ENCODE assay signal across 8 cellular contexts in genomic region chr12:59595557-59596231, GRCh38. TPM values are rescaled to one million over a fixed set of nuclear protein-coding genes. Genes with fewer than 3 reads are reported as not detected.
A peak's percentile ranks its signal among the peaks of the same experiment; 100 is the strongest.
DNase-seq lines count a peak whose midpoint lies in the region; ATAC-seq and TF ChIP-seq lines count a peak whose summit lies in the region.

Gene SLC16A7 (plus strand): TSS chr12:59596029. CDS start chr12:59704802, 108,773 bp downstream.

- H3K27ac ChIP-seq in PC-3 (ENCODE audit: low read length), result peak within 1 kb of the TSS; percentile 41
- peak within 1 kb of the TSS; percentile 99 for H3K27ac ChIP-seq in esophagus (ENCODE audit: low read depth in 2 of 2, low read length in 1 of 2)

- H3K27me3 ChIP-seq in PC-3 (ENCODE audit: low read length), result no peaks in the 10 kb centered on the region
- H3K27me3 ChIP-seq in esophagus (ENCODE audit: control insufficient read depth in 1 of 2, insufficient read depth in 2 of 2, low read length in 2 of 2), result no peaks in the 10 kb centered on the region
- no peaks in the 10 kb centered on the region for H3K27me3 ChIP-seq in mucosa of stomach (ENCODE audit: control insufficient read depth, insufficient read depth, low read length)

- ATAC-seq in GM21528 (IDR thresholded peaks at IDR 0.05; ENCODE audit: low FRiP score, unreplicated experiment), result peak; percentile 70
- ATAC-seq in PC-3, result peak; percentile 64

- no peaks in the 10 kb centered on the region for H3F3A ChIP-seq in PC-3 (ENCODE audit: low read length, unreplicated experiment)

- POLR2A ChIA-PET in PC-3 (lab: Charles Lee; ENCODE audit: unreplicated experiment), result interaction anchor here (0.6 to 0.7 kb wide), 2 partner anchors 9 to 270 kb away, joined by 3 to 4 read pairs; no protein-coding TSS in a partner anchor

- H3K4me2 ChIP-seq in PC-3 (ENCODE audit: low read length), result peak within 1 kb of the TSS; percentile 99

- TF ChIP-seq CTCF in PC-3 (conservative IDR thresholded peaks at IDR 0.05; ENCODE audit: low read depth, low read length), result no peak

- H3K4me1 ChIP-seq in PC-3 (ENCODE audit: insufficient read depth, low read length), result peaks cover 17% of the 10 kb centered on the region
- no peaks in the 10 kb centered on the region for H3K4me1 ChIP-seq in esophagus (ENCODE audit: control insufficient read depth in 2 of 2, insufficient read depth in 2 of 2, low read length in 1 of 2)
- H3K4me1 ChIP-seq in mucosa of stomach (ENCODE audit: control insufficient read depth, insufficient read depth, low read length), result peaks cover 4% of the 10 kb centered on the region

- DNase-seq in Caki2 (ENCODE audit: low read depth), result peak; percentile 94
- DNase-seq in HuH-7.5 (ENCODE audit: low spot score), result peak; percentile 52
- peak; percentile 84 for DNase-seq in PC-3
- DNase-seq in activated T-cell treated with anti-CD3 and anti-CD28 coated beads, Interleukin-2, amount 50 U/mL, for 1 hour, result peak; percentile 81
- peak; percentile 87 for DNase-seq in stimulated activated CD8-positive, alpha-beta memory T cell treated with anti-CD3 and anti-CD28 coated beads, Interleukin-4, amount 100 ng/mL, for 48 hours

- CTCF ChIA-PET in PC-3 (lab: Charles Lee), result interaction anchor here (0.5 to 0.6 kb wide), 2 partner anchors 93 to 757 kb away, joined by 3 read pairs; no protein-coding TSS in a partner anchor

- H3K36me3 ChIP-seq in PC-3 (ENCODE audit: low read depth, low read length) (no peaks in the 10 kb centered on the region), esophagus (ENCODE audit: control insufficient read depth in 2 of 2, insufficient read depth in 2 of 2, low read length in 1 of 2) (no peaks in the 10 kb centered on the region), mucosa of stomach (ENCODE audit: control insufficient read depth, insufficient read depth, low read length) (no peaks in the 10 kb centered on the region)

- no peaks in the 10 kb centered on the region for H3K9me2 ChIP-seq in PC-3 (replicated peaks; ENCODE audit: low read length)

- no peaks in the 10 kb centered on the region for H3K9me3 ChIP-seq in PC-3 (ENCODE audit: low read length)
- H3K9me3 ChIP-seq in esophagus (ENCODE audit: control insufficient read depth in 2 of 2, insufficient read depth in 1 of 2, low read depth in 1 of 2, low read length in 1 of 2), result no peaks in the 10 kb centered on the region
- no peaks in the 10 kb centered on the region for H3K9me3 ChIP-seq in mucosa of stomach (ENCODE audit: control insufficient read depth, low read length)

- H4K20me1 ChIP-seq in PC-3 (ENCODE audit: low read length), result no peaks in the 10 kb centered on the region

- H3K4me3 ChIP-seq in PC-3 (ENCODE audit: low read length) (peak within 1 kb of the TSS; percentile 94), esophagus (ENCODE audit: low read depth in 1 of 2, low read length in 2 of 2) (peak within 1 kb of the TSS; percentile 77 to 80), mucosa of stomach (ENCODE audit: low read length) (peak within 1 kb of the TSS; percentile 75)

- no peaks in the 10 kb centered on the region for H3K79me2 ChIP-seq in PC-3 (ENCODE audit: low read length)

- peak within 1 kb of the TSS; percentile 97 for H2AFZ ChIP-seq in PC-3 (ENCODE audit: low read length)

- intact Hi-C loops in PC-3 (cut with micrococcal nuclease), result loop anchor here (1.0 to 2.0 kb wide), 3 partner anchors 143 to 213 kb away; no protein-coding TSS in a partner anchor

- H3K9ac ChIP-seq in PC-3 (ENCODE audit: low read length) (peak within 1 kb of the TSS; percentile 63), mucosa of stomach (ENCODE audit: low read length) (peak within 1 kb of the TSS; percentile 72)

- in situ Hi-C loops in Caki2 (cut with HindIII; ENCODE audit: low pct_unique_long_range_greater_than_20kb, low sequenced_read_pairs), result no loop called here

- WGBS in esophagus, 2 donors, result 0 to 1% methylated on average over 37 of the region's 37 CpGs

- BruUV-seq in PC-3 (replicated peaks; lab: Mats Ljungman, UMichigan), result no TSS peak

RNA-seq across cellular contexts. Expression of gene SLC16A7, which starts in this region (rescaled TPM):
- 5.8 and 12.5 TPM in 2 replicates for total RNA-seq in Caki2 (2014; rRNA removed; shearing (Covaris generic); ENCODE audit: low replicate concordance)
- total RNA-seq in PC-3 (2014; rRNA removed), result 10.4 and 11.4 TPM in 2 replicates
- polyA plus RNA-seq in esophagus, result 1 to 10 TPM; 3.8 to 6.9 TPM

Comparison
In these comparisons a context has a peak if more than half of its experiments do, and no peak if none do; other contexts are left out.
1. Peak in every context shown above with its lines: DNase-seq, ATAC-seq, H3K4me3 ChIP-seq and H3K27ac ChIP-seq.